8 cellular contexts compared by ENCODE assay signal in genomic region chr1:185681034-185681633, GRCh38. TPM values are rescaled to one million over a fixed set of nuclear protein-coding genes. Genes with fewer than 3 reads are reported as not detected.
DNase-seq lines count a peak whose midpoint lies in the region; ATAC-seq and TF ChIP-seq lines count a peak whose summit lies in the region.

No MANE protein-coding gene starts in this region.

- no peak overlapping the region for H3K4me3 ChIP-seq in H7 (ENCODE audit: insufficient read depth, low read depth, low read length)
- H3K4me3 ChIP-seq in neutrophil (ENCODE audit: low read depth in 1 of 2, low read length in 1 of 2): peak overlapping the region in 1 of 2 experiments; percentile 11

- no peaks in the 10 kb centered on the region for H3K36me3 ChIP-seq in H7 (replicated peaks; ENCODE audit: control insufficient read depth, insufficient read depth, low read length)
- H3K36me3 ChIP-seq in neutrophil: no peaks in the 10 kb centered on the region

- DNase-seq in activated CD8-positive, alpha-beta memory T cell treated with anti-CD3 and anti-CD28 coated beads, Interleukin-2, amount 10 ng/mL, durations not matched to agents 7 days and 5 days: no peak
- DNase-seq in activated CD8-positive, alpha-beta memory T cell treated with anti-CD3 and anti-CD28 coated beads, Interleukin-2, amount 50 U/mL, for 4 hours: no peak
- DNase-seq in H7: peak; percentile 10
- peak; percentile 72 for DNase-seq in NCI-H1105 treated with DMSO at 0.1 percent for 48 hours (lab: John Stamatoyannopoulos, UW)
- peak; percentile 79 for DNase-seq in SK-MEL-5 (ENCODE audit: low read depth, low spot score)
- DNase-seq in fibroblast of peridontal ligament (ENCODE audit: extremely low read depth): peak; percentile 67

- no peak overlapping the region for H3K27ac ChIP-seq in neutrophil

- peaks cover 3% of the 10 kb centered on the region for H3K27me3 Mint-ChIP-seq in activated CD8-positive, alpha-beta memory T cell treated with anti-CD3 and anti-CD28 coated beads, Interleukin-2, amount 10 ng/mL, durations not matched to agents 7 days and 5 days

- H3K36me3 Mint-ChIP-seq in activated CD8-positive, alpha-beta memory T cell treated with anti-CD3 and anti-CD28 coated beads, Interleukin-2, amount 10 ng/mL, durations not matched to agents 7 days and 5 days: peaks cover 2% of the 10 kb centered on the region

- CTCF ChIA-PET in activated CD8-positive, alpha-beta memory T cell treated with anti-CD3 and anti-CD28 coated beads, Interleukin-2, amount 10 ng/mL, durations not matched to agents 7 days and 5 days (lab: Charles Lee): interaction anchor here (0.6 to 3.0 kb wide), 33 partner anchors 9 to 876 kb away, joined by 3 to 24 read pairs (median 4); partner anchors contain the start of genes IVNS1ABP, SWT1 and TRMT1L

- peaks cover 29 to 32% of the 10 kb centered on the region in 2 experiments for H3K4me1 ChIP-seq in neutrophil (ENCODE audit: control insufficient read depth in 1 of 2, insufficient read depth in 1 of 2, low read depth in 1 of 2, low read length in 1 of 2)

- H3K27ac Mint-ChIP-seq in activated CD8-positive, alpha-beta memory T cell treated with anti-CD3 and anti-CD28 coated beads, Interleukin-2, amount 10 ng/mL, durations not matched to agents 7 days and 5 days: no peak overlapping the region

- H3K4me3 Mint-ChIP-seq in activated CD8-positive, alpha-beta memory T cell treated with anti-CD3 and anti-CD28 coated beads, Interleukin-2, amount 10 ng/mL, durations not matched to agents 7 days and 5 days: peak overlapping the region; percentile 7

- H3K4me1 Mint-ChIP-seq in activated CD8-positive, alpha-beta memory T cell treated with anti-CD3 and anti-CD28 coated beads, Interleukin-2, amount 10 ng/mL, durations not matched to agents 7 days and 5 days: peaks cover 23% of the 10 kb centered on the region

- in situ Hi-C loops in SK-MEL-5 (cut with HindIII; ENCODE audit: low pct_unique_long_range_greater_than_20kb, low sequenced_read_pairs): no loop called here

- no peaks in the 10 kb centered on the region for H3K27me3 ChIP-seq in H7 (ENCODE audit: control insufficient read depth, insufficient read depth, low read length)
- H3K27me3 ChIP-seq in neutrophil: no peaks in the 10 kb centered on the region

- H3K9me3 Mint-ChIP-seq in activated CD8-positive, alpha-beta memory T cell treated with anti-CD3 and anti-CD28 coated beads, Interleukin-2, amount 10 ng/mL, durations not matched to agents 7 days and 5 days (ENCODE audit: low read depth): no peaks in the 10 kb centered on the region

- ATAC-seq in activated CD8-positive, alpha-beta memory T cell treated with anti-CD3 and anti-CD28 coated beads, Interleukin-2, amount 10 ng/mL, durations not matched to agents 7 days and 5 days: peak; percentile 69
- ATAC-seq in HG03521 (IDR thresholded peaks at IDR 0.05; ENCODE audit: unreplicated experiment): no peak

- no peaks in the 10 kb centered on the region for H3K9me3 ChIP-seq in neutrophil

- peak; percentile 63 for TF ChIP-seq CTCF in neutrophil (IDR thresholded peaks at IDR 0.05)

RNA-seq across cellular contexts. Expression of gene HMCN1, which starts 53.1 kb away (rescaled TPM):
- total RNA-seq in activated CD8-positive, alpha-beta memory T cell treated with anti-CD3 and anti-CD28 coated beads, Interleukin-2, amount 10 ng/mL, durations not matched to agents 7 days and 5 days: under 1 TPM; 0.06 to 0.28 TPM
- 5.7 and 7.3 TPM in 2 replicates for total RNA-seq in H7 (2014; rRNA removed; shearing (Covaris generic))
- total RNA-seq in SK-MEL-5 (2014; rRNA removed; shearing (Covaris generic)): 128 and 150 TPM in 2 replicates
- polyA plus RNA-seq in SK-MEL-5 (2015; cell fraction: cytosol; rRNA removed): 92.7 and 126 TPM in 2 replicates
- 93.1 and 121 TPM in 2 replicates for polyA plus RNA-seq in SK-MEL-5 (2015; cell fraction: nucleus; rRNA removed)

Comparison
In these comparisons a context has a peak if more than half of its experiments do, and no peak if none do; other contexts are left out.
1. DNase-seq: peak in H7 (single experiment), NCI-H1105 treated with DMSO at 0.1 percent for 48 hours (single experiment), SK-MEL-5 (single experiment) and fibroblast of peridontal ligament (single experiment); none in activated CD8-positive, alpha-beta memory T cell treated with anti-CD3 and anti-CD28 coated beads, Interleukin-2, amount 10 ng/mL, durations not matched to agents 7 days and 5 days (single experiment) and activated CD8-positive, alpha-beta memory T cell treated with anti-CD3 and anti-CD28 coated beads, Interleukin-2, amount 50 U/mL, for 4 hours (single experiment).
2. RNA of gene HMCN1, which starts 53.1 kb away (total RNA-seq): 128 to 150 TPM in SK-MEL-5; 5.7 to 7.3 TPM in H7 and 0.06 to 0.28 TPM in activated CD8-positive, alpha-beta memory T cell treated with anti-CD3 and anti-CD28 coated beads, Interleukin-2, amount 10 ng/mL, durations not matched to agents 7 days and 5 days; every median in the first group is over 10 times any median in the second.